ENCODE assay signal across 18 cellular contexts in genomic region chr2:128690869-128691268, GRCh38.
"Had no signal": no experiment of that assay in that cellular context is flagged by ENCODE, and none has a peak within 500 bp of the region (broad histone marks: within the 10 kb centered on the region; RNA-seq: fewer than 3 reads in every experiment).

No MANE protein-coding gene starts in this region.

- H3K36me3 ChIP-seq: colonic mucosa, esophagus muscularis mucosa, gastroesophageal sphincter, stomach had no signal

- H3K4me3 ChIP-seq: colonic mucosa, esophagus muscularis mucosa, gastroesophageal sphincter, stomach had no signal

- H3K4me1 Mint-ChIP-seq: nephron progenitor cell had no signal

- ATAC-seq: gastroesophageal sphincter; left lobe of liver; naive thymus-derived CD4-positive, alpha-beta T cell; right cardiac atrium had no signal

- H3K27me3 ChIP-seq: colonic mucosa, esophagus muscularis mucosa, gastroesophageal sphincter, stomach had no signal

- FAIRE-seq: small intestine had no signal

- DNase-seq: colonic mucosa; effector memory CD4-positive, alpha-beta T cell; foreskin fibroblast; glutamatergic neuron; islet precursor cell; mammary epithelial cell; naive thymus-derived CD4-positive, alpha-beta T cell; nephron progenitor cell; right cardiac atrium; small intestine; stimulated activated CD4-positive, alpha-beta T cell treated with anti-CD3 and anti-CD28 coated beads, Interleukin-12 subunit alpha, Interleukin-12 subunit beta, amount 100 ng/mL, for 4 hours; stimulated activated naive CD4-positive, alpha-beta T cell; stomach; substantia nigra had no signal

- H3K4me3 Mint-ChIP-seq: nephron progenitor cell had no signal

- H3K4me1 ChIP-seq: colonic mucosa, gastroesophageal sphincter, stomach had no signal

- H3K27ac Mint-ChIP-seq: naive thymus-derived CD4-positive, alpha-beta T cell; nephron progenitor cell had no signal

- H3K9me3 Mint-ChIP-seq: naive thymus-derived CD4-positive, alpha-beta T cell; nephron progenitor cell had no signal

- H3K36me3 Mint-ChIP-seq: naive thymus-derived CD4-positive, alpha-beta T cell had no signal

- H3K9me3 ChIP-seq: colonic mucosa, esophagus muscularis mucosa, gastroesophageal sphincter, stomach had no signal

- H3K27ac ChIP-seq: colonic mucosa, epithelial cell of prostate, esophagus muscularis mucosa, gastroesophageal sphincter, stomach had no signal
